In genomic region chr3:142495103-142495502, GRCh38 we compare ENCODE assay signal across 24 cellular contexts.
"Had no signal": no experiment of that assay in that cellular context is flagged by ENCODE, and none has a peak within 500 bp of the region (broad histone marks: within the 10 kb centered on the region; RNA-seq: fewer than 3 reads in every experiment).

No MANE protein-coding gene starts in this region.

- DNase-seq: cerebellar nuclear complex; dorsolateral prefrontal cortex; effector CD4-positive, alpha-beta T cell; erythroblast; esophagus squamous epithelium; gastrocnemius medialis; head of caudate nucleus; mesenchymal stem cell; midbrain; naive thymus-derived CD4-positive, alpha-beta T cell; right lobe of liver; stimulated activated CD4-positive, alpha-beta T cell treated with anti-CD3 and anti-CD28 coated beads, Interleukin-12 subunit alpha, Interleukin-12 subunit beta, amount 100 ng/mL, for 4 hours; stimulated activated CD4-positive, alpha-beta T cell treated with anti-CD3 and anti-CD28 coated beads, Interleukin-1b, Interleukin-23, amount 100 ng/mL, for 48 hours; stimulated activated CD4-positive, alpha-beta T cell treated with anti-CD3 and anti-CD28 coated beads, Interleukin-4, amount 100 ng/mL, for 1 hour; stimulated activated CD8-positive, alpha-beta memory T cell treated with anti-CD3 and anti-CD28 coated beads, Interleukin-4, amount 100 ng/mL, for 48 hours; stimulated activated naive CD4-positive, alpha-beta T cell treated with Interleukin-2 at 50 U/mL for 16 hours; stomach; thyroid gland; trophoblast cell had no signal

- H3K79me2 ChIP-seq: parathyroid adenoma had no signal

- H2AFZ ChIP-seq: neural progenitor cell, parathyroid adenoma had no signal

- H3K36me3 ChIP-seq: neural progenitor cell had no signal

- H3K9ac ChIP-seq: neural progenitor cell, parathyroid adenoma had no signal

- H3K9me3 ChIP-seq: esophagus squamous epithelium, gastrocnemius medialis, right lobe of liver, stomach, thyroid gland had no signal

- ATAC-seq: gastrocnemius medialis; left lobe of liver; naive thymus-derived CD4-positive, alpha-beta T cell; right lobe of liver had no signal

- H3K4me2 ChIP-seq: neural progenitor cell, smooth muscle cell had no signal

- H3K4me3 ChIP-seq: dorsolateral prefrontal cortex, esophagus squamous epithelium, gastrocnemius medialis, lung, neural progenitor cell, right lobe of liver, smooth muscle cell, stomach, thyroid gland had no signal

- H3K27me3 ChIP-seq: dorsolateral prefrontal cortex, esophagus squamous epithelium, gastrocnemius medialis, neural progenitor cell, right lobe of liver, stomach, thyroid gland had no signal

- H3K4me1 ChIP-seq: esophagus squamous epithelium, neural progenitor cell, parathyroid adenoma, right lobe of liver, stomach, thyroid gland had no signal

- H3K27ac ChIP-seq: dorsolateral prefrontal cortex, esophagus squamous epithelium, gastrocnemius medialis, neural progenitor cell, parathyroid adenoma, right lobe of liver, stomach, thyroid gland had no signal
